Comparison of ENCODE assay signal across 31 cellular contexts in genomic region chr1:219626865-219627264, GRCh38. TPM values are rescaled to one million over a fixed set of nuclear protein-coding genes. Genes with fewer than 3 reads are reported as not detected.
"Had no signal": no experiment of that assay in that cellular context is flagged by ENCODE, and none has a peak within 500 bp of the region (broad histone marks: within the 10 kb centered on the region; RNA-seq: fewer than 3 reads in every experiment).

No MANE protein-coding gene starts in this region.

- ATAC-seq: activated CD4-positive, alpha-beta T cell treated with anti-CD3 and anti-CD28 coated beads for 36 hours; activated CD8-positive, alpha-beta T cell treated with anti-CD3 and anti-CD28 coated beads, Interleukin-2, amount 10 ng/mL, durations not matched to agents 7 days and 5 days; body of pancreas; K562; PC-3 had no signal

- DNase-seq: activated CD4-positive, alpha-beta T cell treated with anti-CD3 and anti-CD28 coated beads for 36 hours; activated CD4-positive, alpha-beta T cell treated with anti-CD3 and anti-CD28 coated beads, Interleukin-2, amount 10 ng/mL, durations not matched to agents 7 days and 5 days; activated CD4-positive, alpha-beta T cell treated with anti-CD3 and anti-CD28 coated beads, Interleukin-2, amount 50 U/mL, for 48 hours; activated CD8-positive, alpha-beta T cell treated with anti-CD3 and anti-CD28 coated beads, Interleukin-2, amount 10 ng/mL, durations not matched to agents 7 days and 5 days; activated gamma-delta T cell; activated naive CD4-positive, alpha-beta T cell treated with Interleukin-2 at 50 U/mL for 16 hours; activated naive CD8-positive, alpha-beta T cell treated with anti-CD3 and anti-CD28 coated beads, Interleukin-2, amount 10 ng/mL, durations not matched to agents 7 days and 5 days; activated T-cell treated with anti-CD3 and anti-CD28 coated beads, Interleukin-2, amount 50 U/mL, for 24 hours; amygdala; body of pancreas; NCI-H1105; NCI-H1417 treated with DMSO at 0.1 percent for 48 hours; NCI-H1930; NCI-H2081 treated with DMSO at 0.1 percent for 48 hours; NCI-H2171; NCI-H510A; NCI-H526; NCI-H748 treated with DMSO at 0.1 percent for 48 hours; NK-92 treated with Interleukin-12 subunit alpha and Interleukin-12 subunit beta, amount 100 ng/mL, for 24 hours; PC-3; Peyer's patch; SHP77; SJCRH30; T1000 had no signal

- H3K4me3 ChIP-seq: ascending aorta, body of pancreas, breast epithelium, K562, Peyer's patch, SJCRH30, SK-N-MC had no signal

RNA-seq across cellular contexts. Expression of gene ZC3H11B, which starts 14.0 kb away (rescaled TPM):
- total RNA-seq: activated T-helper 2 cell treated with anti-CD3 and anti-CD28 coated beads, Interferon-gamma antibody, Interleukin-2, Interleukin-4, amounts not matched to agents 10 μg/mL and 5 μg/mL and 100 μg/mL, durations not matched to agents 14 hours and 24 hours and 36 hours; ascending aorta; body of pancreas; MCF 10A; PC-3; SJCRH30; T-helper 2 cell treated with Interferon-gamma antibody and Interleukin-4, amounts not matched to agents 100 ng/mL and 5 ng/mL, for 36 hours had no signal
